In genomic region chr9:117413346-117414219, GRCh38 we compare ENCODE assay signal across 10 cellular contexts. TPM values are rescaled to one million over a fixed set of nuclear protein-coding genes. Genes with fewer than 3 reads are reported as not detected.
A peak's percentile ranks its signal among the peaks of the same experiment; 100 is the strongest.
DNase-seq lines count a peak whose midpoint lies in the region; ATAC-seq, FAIRE-seq and TF ChIP-seq lines count a peak whose summit lies in the region.
"Had no signal": no experiment of that assay in that cellular context is flagged by ENCODE, and none has a peak within 500 bp of the region (broad histone marks: within the 10 kb centered on the region; RNA-seq: fewer than 3 reads in every experiment).

No MANE protein-coding gene starts in this region.

- no peaks in the 10 kb centered on the region for H3K36me3 ChIP-seq in HepG2 (replicated peaks in 1 of 2; ENCODE audit: control insufficient read depth in 1 of 2, insufficient read depth in 2 of 2, low read length in 2 of 2)
- H3K36me3 ChIP-seq in right lobe of liver: no peaks in the 10 kb centered on the region
- no peaks in the 10 kb centered on the region for H3K36me3 ChIP-seq in body of pancreas (replicated peaks in 1 of 2; ENCODE audit: insufficient read depth in 1 of 2, low read depth in 2 of 2)
- H3K36me3 ChIP-seq in adrenal gland (replicated peaks in 1 of 2): no peaks in the 10 kb centered on the region

- H3K9me3 ChIP-seq in HepG2 (ENCODE audit: low read length): no peaks in the 10 kb centered on the region
- no peaks in the 10 kb centered on the region for H3K9me3 ChIP-seq in right lobe of liver
- H3K9me3 ChIP-seq in body of pancreas: no peaks in the 10 kb centered on the region
- no peaks in the 10 kb centered on the region for H3K9me3 ChIP-seq in adrenal gland (replicated peaks in 1 of 3)

- FAIRE-seq in HepG2 (lab: Jason Lieb, UNC): no peak

- H3K9me3 Mint-ChIP-seq in mesothelial cell of epicardium: no peaks in the 10 kb centered on the region
- H3K9me3 Mint-ChIP-seq: activated naive CD4-positive, alpha-beta T cell treated with anti-CD3 and anti-CD28 coated beads, Interleukin-2, amount 50 U/mL, for 24 hours had no signal

- no TSS peak for BruUV-seq in HepG2 (replicated peaks; lab: Mats Ljungman, UMichigan)

- TF ChIP-seq CTCF in HepG2 (CRISPR knock-in tag; IDR thresholded peaks at IDR 0.05): no peak
- no peak for TF ChIP-seq CTCF in right lobe of liver (IDR thresholded peaks at IDR 0.05)
- TF ChIP-seq CTCF in body of pancreas (IDR thresholded peaks at IDR 0.05): no peak
- no peak for TF ChIP-seq CTCF in mesothelial cell of epicardium (IDR thresholded peaks at IDR 0.05; ENCODE audit: unreplicated experiment)
- no peak for TF ChIP-seq CTCF in adrenal gland (IDR thresholded peaks at IDR 0.05)

- no peaks in the 10 kb centered on the region for H3K4me1 ChIP-seq in HepG2 (ENCODE audit: insufficient read depth, low read length)
- peaks cover 0 to 9% (median 0%) of the 10 kb centered on the region in 4 donors for H3K4me1 ChIP-seq in right lobe of liver
- peaks cover 29% of the 10 kb centered on the region for H3K4me1 ChIP-seq in body of pancreas
- no peaks in the 10 kb centered on the region for H3K4me1 ChIP-seq in adrenal gland (replicated peaks in 1 of 2)

- H3K27me3 ChIP-seq in HepG2 (ENCODE audit: control insufficient read depth in 1 of 2, insufficient read depth in 2 of 2, low read length in 2 of 2): peaks cover 4 to 36% of the 10 kb centered on the region in 2 experiments; a peak in 4 of 5 replicates
- peaks cover 0 to 19% of the 10 kb centered on the region in 2 donors for H3K27me3 ChIP-seq in right lobe of liver
- peaks cover 0 to 5% of the 10 kb centered on the region in 2 donors for H3K27me3 ChIP-seq in body of pancreas
- H3K27me3 ChIP-seq in adrenal gland: peaks cover 41% of the 10 kb centered on the region

- no peak overlapping the region for H3K4me2 ChIP-seq in HepG2 (ENCODE audit: low read depth, low read length)

- H3K4me3 Mint-ChIP-seq in mesothelial cell of epicardium: peak overlapping the region; percentile 71
- H3K4me3 Mint-ChIP-seq: activated naive CD4-positive, alpha-beta T cell treated with anti-CD3 and anti-CD28 coated beads, Interleukin-2, amount 50 U/mL, for 24 hours had no signal

- no peaks in the 10 kb centered on the region for H3K79me2 ChIP-seq in HepG2 (ENCODE audit: insufficient read depth, low read length)

- no peaks in the 10 kb centered on the region for H3K36me3 Mint-ChIP-seq in mesothelial cell of epicardium
- H3K36me3 Mint-ChIP-seq: activated naive CD4-positive, alpha-beta T cell treated with anti-CD3 and anti-CD28 coated beads, Interleukin-2, amount 50 U/mL, for 24 hours had no signal

- TF ChIP-seq EP300 in HepG2 (IDR thresholded peaks at IDR 0.05; ENCODE audit: low read depth in 2 of 2, low read length in 2 of 2) (no peak), HepG2 (CRISPR knock-in tag; IDR thresholded peaks at IDR 0.05; ENCODE audit: borderline replicate concordance) (no peak)

- POLR2A ChIA-PET in HepG2 (lab: Yijun Ruan, JAX): no interaction called here

- H3K4me1 Mint-ChIP-seq in mesothelial cell of epicardium: peaks cover 12% of the 10 kb centered on the region

- in situ Hi-C loops in HepG2 (cut with HindIII; ENCODE audit: extremely low pct_ligation_motif_present, low pct_unique_long_range_greater_than_20kb): loop anchor here (25.0 kb wide), 1 partner anchor 676 kb away; no protein-coding TSS in a partner anchor

- no peak for TF ChIP-seq POLR2A in HepG2 (IDR thresholded peaks at IDR 0.05; ENCODE audit: insufficient read depth in 1 of 2, low read depth in 2 of 2, low read length in 2 of 2)
- TF ChIP-seq POLR2A in right lobe of liver (IDR thresholded peaks at IDR 0.05): no peak
- no peak for TF ChIP-seq POLR2A in body of pancreas (IDR thresholded peaks at IDR 0.05)
- no peak for TF ChIP-seq POLR2A in adrenal gland (IDR thresholded peaks at IDR 0.05)

- intact Hi-C loops in HepG2 (cut with micrococcal nuclease; ENCODE audit: unreplicated experiment) (loop anchor here (5.0 kb wide), 1 partner anchor 676 kb away; no protein-coding TSS in a partner anchor), right lobe of liver (cut with DNase I) (no loop called here), body of pancreas (cut with DNase I) (no loop called here), adrenal gland (cut with DNase I) (no loop called here)

- no peak overlapping the region for H2AFZ ChIP-seq in HepG2 (ENCODE audit: low read length)

- DNase-seq in HepG2 (ENCODE audit: low spot score): no peak
- DNase-seq in right lobe of liver: no peak
- peak in 2 of 4 donors; percentile 8 to 39 for DNase-seq in body of pancreas
- no peak for DNase-seq in mesothelial cell of epicardium (ENCODE audit: low spot score in 2 of 2, unreplicated experiment in 2 of 2)
- DNase-seq in mesenteric fat pad (ENCODE audit: low spot score): no peak
- no peak for DNase-seq in adrenal gland
- DNase-seq in NAMALWA (ENCODE audit: low spot score): no peak
- DNase-seq: stimulated activated naive CD4-positive, alpha-beta T cell had no signal

- no peak overlapping the region for H3K27ac Mint-ChIP-seq in mesothelial cell of epicardium
- H3K27ac Mint-ChIP-seq: activated naive CD4-positive, alpha-beta T cell treated with anti-CD3 and anti-CD28 coated beads, Interleukin-2, amount 50 U/mL, for 24 hours had no signal

- H3K27ac ChIP-seq in HepG2 (ENCODE audit: extremely low read length, insufficient read depth, low read length) (no peak overlapping the region), right lobe of liver (no peak overlapping the region), body of pancreas (no peak overlapping the region), adrenal gland (no peak overlapping the region)

- H3K4me3 ChIP-seq in HepG2 (replicated peaks in 1 of 3; ENCODE audit: insufficient read depth in 1 of 3, low read depth in 2 of 3, low read length in 3 of 3): no peak overlapping the region
- H3K4me3 ChIP-seq in right lobe of liver: peak overlapping the region in 1 of 3 donors; percentile 47
- H3K4me3 ChIP-seq in body of pancreas: peak overlapping the region; percentile 24 to 41
- H3K4me3 ChIP-seq in adrenal gland: peak overlapping the region in 1 of 4 donors; percentile 62

- CTCF ChIA-PET in HepG2 (lab: Yijun Ruan, JAX; ENCODE audit: low intra/inter-chr PET ratio, low total read pairs): no interaction called here

- 37% methylated on average over 23 of the region's 51 CpGs for WGBS in HepG2 (ENCODE audit: low lambda C conversion rate)
- under 1% methylated on average over 24 of the region's 51 CpGs for WGBS in right lobe of liver (ENCODE audit: insufficient coverage, low coverage, low lambda C conversion rate, missing lambda C conversion rate)
- 1 to 2% methylated on average over 17 to 51 of the region's 51 CpGs for WGBS in body of pancreas, 2 donors
- WGBS in adrenal gland, 4 donors: 1 to 2% (median 2%) methylated on average over 38 to 51 of the region's 51 CpGs

- peaks cover 58% of the 10 kb centered on the region for H3K27me3 Mint-ChIP-seq in mesothelial cell of epicardium (ENCODE audit: low read depth)

- H4K20me1 ChIP-seq in HepG2 (ENCODE audit: insufficient read depth, low read length): no peaks in the 10 kb centered on the region

- H3K9ac ChIP-seq in HepG2 (ENCODE audit: insufficient read depth, low read depth, low read length): no peak overlapping the region

- no peak for TF ChIP-seq RAD21 in HepG2 (CRISPR knock-in tag; IDR thresholded peaks at IDR 0.05)

- ATAC-seq in HepG2 (no peak), right lobe of liver (no peak), body of pancreas (peak; percentile 5), GM18868 (IDR thresholded peaks at IDR 0.05; ENCODE audit: unreplicated experiment) (no peak)

RNA-seq across cellular contexts. Expression of gene ASTN2, which starts 1.3 kb away (rescaled TPM):
- total RNA-seq in HepG2 (2016; rRNA removed; fragmentation: Illumina TruSeq; extraction: Trizol) (13.5 TPM in 2 replicates), right lobe of liver (1 to 10 TPM in 5 of 6 experiments, under 1 TPM in 1; 0.91 to 3.1 (median 2.5) TPM), body of pancreas (1 to 10 TPM; 8.2 to 9.6 TPM), mesothelial cell of epicardium (10.8 to 12.2 TPM (median 10.8 TPM) in 3 replicates), mesenteric fat pad (3.1 TPM), adrenal gland (10 to 100 TPM in 2 of 8 donors, 1 to 10 TPM in 6; 2.5 to 15.6 (median 7.3) TPM)
- total RNA-seq in HepG2 (2016; cell fraction: cytosol; rRNA removed; fragmentation: Illumina TruSeq; extraction: Trizol; ENCODE audit: low read depth): 3.3 and 6.2 TPM in 2 replicates
- total RNA-seq in HepG2 (2016; cell fraction: insoluble cytoplasmic fraction; rRNA removed; fragmentation: Illumina TruSeq; extraction: Trizol): 12.7 and 14.5 TPM in 2 replicates
- 8.3 and 11.1 TPM in 2 replicates for total RNA-seq in HepG2 (2016; cell fraction: membrane; rRNA removed; fragmentation: Illumina TruSeq; extraction: Trizol)
- total RNA-seq in HepG2 (2016; cell fraction: nucleus; rRNA removed; fragmentation: Illumina TruSeq; extraction: Trizol): 18.0 and 18.2 TPM in 2 replicates
- polyA plus RNA-seq in HepG2 (2011; rRNA removed) (5.2 TPM in 2 replicates), adrenal gland (1 to 10 TPM; 4.0 to 6.9 (median 6.7) TPM)
- 4.9 and 5.5 TPM in 2 replicates for polyA plus RNA-seq in HepG2 (2011; cell fraction: cytosol; rRNA removed)
- 5.3 and 5.9 TPM in 2 replicates for polyA plus RNA-seq in HepG2 (2011; cell fraction: nucleus; rRNA removed)
- 3.2 and 3.9 TPM in 2 replicates for polyA plus RNA-seq in HepG2 (2012)
- 2.7 and 5.4 TPM in 2 replicates for polyA plus RNA-seq in HepG2 (2016; cell fraction: cytosol; fragmentation: Illumina TruSeq; extraction: Trizol; ENCODE audit: low read depth)
- 11.5 and 11.8 TPM in 2 replicates for polyA plus RNA-seq in HepG2 (2016; cell fraction: insoluble cytoplasmic fraction; fragmentation: Illumina TruSeq; extraction: Trizol; ENCODE audit: low read depth)
- polyA plus RNA-seq in HepG2 (2016; cell fraction: membrane; fragmentation: Illumina TruSeq; extraction: Trizol; ENCODE audit: low read depth): 5.5 and 8.3 TPM in 2 replicates
- polyA plus RNA-seq in HepG2 (2016; cell fraction: nucleus; fragmentation: Illumina TruSeq; extraction: Trizol; ENCODE audit: insufficient read depth, low read depth): 6.9 and 9.1 TPM in 2 replicates
- 9.0 and 18.9 TPM in 2 replicates for polyA minus RNA-seq in HepG2 (2011; rRNA and poly(A)+ RNA removed; ENCODE audit: low replicate concordance)
- polyA minus RNA-seq in HepG2 (2011; cell fraction: cytosol; rRNA and poly(A)+ RNA removed): 2.4 and 2.6 TPM in 2 replicates
- 23.3 and 26.1 TPM in 2 replicates for polyA minus RNA-seq in HepG2 (2011; cell fraction: nucleus; rRNA and poly(A)+ RNA removed)

Comparison
In these comparisons a context has a peak if more than half of its experiments do, and no peak if none do; other contexts are left out.
1. H3K4me3 ChIP-seq: peak in body of pancreas (2 of 2); none in HepG2 (0 of 3).